Comparison of ENCODE assay signal across 1 cellular context in genomic region chr1:37476087-37476452, GRCh38.
TF ChIP-seq lines count a peak whose summit lies in the region.

No MANE protein-coding gene starts in this region.

TF ChIP-seq in HepG2, 621 proteins besides CTCF, POLR2A, EP300 and RAD21:
- TF ChIP-seq RFX3 (CRISPR knock-in tag; IDR thresholded peaks at IDR 0.05), result no peak
- TF ChIP-seq CENPT (CRISPR knock-in tag; IDR thresholded peaks at IDR 0.05; ENCODE audit: low read depth), result 0 out of 2 replicates have a peak, but pooled peaks have one; percentile 18
- TF ChIP-seq THAP9 (CRISPR knock-in tag; IDR thresholded peaks at IDR 0.05; ENCODE audit: borderline replicate concordance), result peak; percentile 7; the same call in 1 of the 2 replicates
